ENCODE assay signal across 19 cellular contexts in the genomic region with DNA sequence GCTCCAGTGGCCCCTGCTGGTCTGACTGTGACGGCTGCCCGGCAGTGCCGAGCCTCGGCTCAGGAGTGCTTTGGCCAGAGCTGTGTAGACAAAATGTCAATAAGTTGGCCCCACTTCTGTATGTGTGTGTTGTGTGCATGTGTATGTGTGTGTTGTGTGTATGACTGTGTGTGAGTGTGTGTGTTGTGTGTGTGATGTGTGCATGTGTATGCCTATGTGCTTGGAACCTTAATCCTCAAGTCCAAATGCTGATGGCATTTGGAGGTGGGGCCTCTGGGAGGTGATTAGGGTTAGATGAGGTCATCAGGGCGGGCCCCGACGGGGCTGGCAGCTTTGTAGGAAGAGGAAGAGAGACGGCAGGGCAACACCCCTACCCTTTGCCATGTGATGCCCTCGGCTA.
DNase-seq lines count a peak whose midpoint lies in the region; ATAC-seq, FAIRE-seq and TF ChIP-seq lines count a peak whose summit lies in the region.
"Had no signal": no experiment of that assay in that cellular context is flagged by ENCODE, and none has a peak within 500 bp of the region (broad histone marks: within the 10 kb centered on the region; RNA-seq: fewer than 3 reads in every experiment).

No MANE protein-coding gene starts in this region.

- H2BK120ac ChIP-seq in IMR-90 (ENCODE audit: low read depth, low read length), result no peak overlapping the region

- no peak overlapping the region for H2AK9ac ChIP-seq in IMR-90 (replicated peaks; ENCODE audit: low read depth, low read length, poor library complexity)

- no peak overlapping the region for H3K4ac ChIP-seq in IMR-90 (ENCODE audit: low read depth, low read length)

- no peak overlapping the region for H3K4me2 ChIP-seq in IMR-90 (ENCODE audit: low read depth, low read length)
- H3K4me2 ChIP-seq: BLaER1, GM23338 had no signal

- no peaks in the 10 kb centered on the region for H3K9me1 ChIP-seq in IMR-90 (ENCODE audit: insufficient read depth, low read length)

- no peak overlapping the region for H3K18ac ChIP-seq in IMR-90 (ENCODE audit: low read depth, low read length)

- H3K56ac ChIP-seq in IMR-90 (ENCODE audit: extremely low read depth, insufficient read depth, low read length), result no peak overlapping the region

- WGBS in IMR-90 (ENCODE audit: extremely low coverage in 2 of 2, insufficient read length in 1 of 2), 2 experiments, result 60% methylated on average over 1 of the region's 9 CpGs; no CpG with 5 or more reads in 1 of the 2 experiments
- WGBS in esophagus muscularis mucosa, result 84% methylated on average over 5 of the region's 9 CpGs

- peaks cover 50% of the 10 kb centered on the region for H3K9me3 ChIP-seq in IMR-90 (ENCODE audit: control insufficient read depth, insufficient read depth, low read length)
- H3K9me3 ChIP-seq in esophagus muscularis mucosa, result no peaks in the 10 kb centered on the region

- H3K9ac ChIP-seq in IMR-90 (ENCODE audit: low read depth, low read length), result no peak overlapping the region
- H3K9ac ChIP-seq: BLaER1 had no signal

- no peak overlapping the region for H2BK15ac ChIP-seq in IMR-90 (ENCODE audit: low read depth, low read length)

- no peak for TF ChIP-seq RAD21 in IMR-90 (IDR thresholded peaks at IDR 0.05; ENCODE audit: low read length)

- no peak for TF ChIP-seq POLR2A in IMR-90 (IDR thresholded peaks at IDR 0.05; ENCODE audit: low read depth, low read length)
- no peak for TF ChIP-seq POLR2A in esophagus muscularis mucosa (IDR thresholded peaks at IDR 0.05; ENCODE audit: low read depth)

- H3K4me3 ChIP-seq in IMR-90 (ENCODE audit: insufficient read depth, low read depth, low read length) (no peak overlapping the region), esophagus muscularis mucosa (no peak overlapping the region)
- H3K4me3 ChIP-seq: BLaER1, GM23338 had no signal

- no peak overlapping the region for H3K14ac ChIP-seq in IMR-90 (replicated peaks; ENCODE audit: low read depth, low read length)

- H3K27ac ChIP-seq in IMR-90 (ENCODE audit: insufficient read depth, low read length), result no peak overlapping the region
- no peak overlapping the region for H3K27ac ChIP-seq in esophagus muscularis mucosa (replicated peaks in 1 of 4)
- H3K27ac ChIP-seq: BLaER1, HL-60 had no signal

- no peaks in the 10 kb centered on the region for H3K36me3 ChIP-seq in IMR-90 (ENCODE audit: control insufficient read depth, insufficient read depth, low read length)
- H3K36me3 ChIP-seq in esophagus muscularis mucosa, result no peaks in the 10 kb centered on the region
- H3K36me3 ChIP-seq: BLaER1 had no signal

- CTCF ChIA-PET in IMR-90 (lab: Yijun Ruan, JAX), result no interaction called here

- in situ Hi-C loops in IMR-90 (cut with MboI; ENCODE audit: low sequenced_read_pairs), result loop anchor here (25.0 kb wide), 1 partner anchor 1940 kb away; no protein-coding TSS in a partner anchor

- no peak overlapping the region for H2BK20ac ChIP-seq in IMR-90 (ENCODE audit: low read depth, low read length)

- intact Hi-C loops in IMR-90 (cut with micrococcal nuclease) (no loop called here), esophagus muscularis mucosa (cut with DNase I) (no loop called here)

- POLR2A ChIA-PET in IMR-90 (lab: Charles Lee; ENCODE audit: unreplicated experiment), result no interaction called here

- no peaks in the 10 kb centered on the region for H4K20me1 ChIP-seq in IMR-90 (ENCODE audit: insufficient read depth, low read length)
- H4K20me1 ChIP-seq: BLaER1 had no signal

- H3K23ac ChIP-seq in IMR-90 (ENCODE audit: low read depth, low read length), result no peak overlapping the region

- BruUV-seq in IMR-90 (replicated peaks; lab: Mats Ljungman, UMichigan), result no TSS peak

- no peak overlapping the region for H4K5ac ChIP-seq in IMR-90 (ENCODE audit: low read depth, low read length)

- TF ChIP-seq CTCF in IMR-90 (conservative IDR thresholded peaks at IDR 0.05; ENCODE audit: low read depth, low read length), result no peak
- TF ChIP-seq CTCF in esophagus muscularis mucosa (IDR thresholded peaks at IDR 0.05), result no peak

- peak; percentile 21 for DNase-seq in NCI-H82 (lab: John Stamatoyannopoulos, UW)
- DNase-seq in NCI-H82 treated with DMSO at 0.1 percent for 48 hours (lab: John Stamatoyannopoulos, UW; ENCODE audit: unreplicated experiment), result no peak
- no peak for DNase-seq in IMR-90
- peak; percentile 64 for DNase-seq in esophagus muscularis mucosa (ENCODE audit: extremely low spot score)
- DNase-seq in HPDE6-E6E7 (ENCODE audit: extremely low spot score), result no peak
- DNase-seq in frontal cortex (ENCODE audit: low spot score in 2 of 2), result no peak
- DNase-seq: 8988T; CD4-positive, alpha-beta memory T cell; DMS153; DMS79; EL; HCEC 1CT had no signal

- H3K79me1 ChIP-seq in IMR-90 (ENCODE audit: low read depth in 1 of 2, low read length in 2 of 2), result no peaks in the 10 kb centered on the region

- no peak overlapping the region for H2AK5ac ChIP-seq in IMR-90 (ENCODE audit: low read depth, low read length)

- H4K91ac ChIP-seq in IMR-90 (ENCODE audit: insufficient read depth, low read depth, low read length), result no peak overlapping the region

- ATAC-seq in IMR-90 (ENCODE audit: low read depth) (no peak), GM18502 (IDR thresholded peaks at IDR 0.05; ENCODE audit: poor library complexity, unreplicated experiment) (no peak)
- ATAC-seq: GM23338 had no signal

- H2BK5ac ChIP-seq in IMR-90 (ENCODE audit: low read depth, low read length, poor library complexity, severe bottlenecking), result no peak overlapping the region

- dilution Hi-C loops in IMR-90 (cut with HindIII; ENCODE audit: low sequenced_read_pairs, unreplicated experiment), result no loop called here

- no peak for TF ChIP-seq EP300 in esophagus muscularis mucosa (IDR thresholded peaks at IDR 0.05)

- no peaks in the 10 kb centered on the region for H3K27me3 ChIP-seq in IMR-90 (ENCODE audit: control insufficient read depth, insufficient read depth, low read length)
- H3K27me3 ChIP-seq in esophagus muscularis mucosa, result peaks cover 0 to 38% (median 0%) of the 10 kb centered on the region in 4 donors
- H3K27me3 ChIP-seq: BLaER1 had no signal

- no peak overlapping the region for H4K8ac ChIP-seq in IMR-90 (ENCODE audit: low read depth in 2 of 2, low read length in 2 of 2)

- no peak for FAIRE-seq in frontal cortex (lab: Jason Lieb, UNC)
- FAIRE-seq: G401.6, GM18507, H54 had no signal

- peak overlapping the region; percentile 11 for H2AFZ ChIP-seq in IMR-90 (replicated peaks; ENCODE audit: low read length, poor library complexity)
- H2AFZ ChIP-seq: GM23338 had no signal

- no peaks in the 10 kb centered on the region for H3K4me1 ChIP-seq in IMR-90 (ENCODE audit: control insufficient read depth, insufficient read depth, low read length)
- no peaks in the 10 kb centered on the region for H3K4me1 ChIP-seq in esophagus muscularis mucosa
- H3K4me1 ChIP-seq: BLaER1 had no signal

TF ChIP-seq in IMR-90, 13 proteins besides CTCF, POLR2A, EP300 and RAD21:
- no peak for TF ChIP-seq FOS (IDR thresholded peaks at IDR 0.05; ENCODE audit: low read depth, low read length)

Comparison
In these comparisons a context has a peak if more than half of its experiments do, and no peak if none do; other contexts are left out.
1. DNase-seq: peak in NCI-H82 (single experiment) and esophagus muscularis mucosa (single experiment); none in NCI-H82 treated with DMSO at 0.1 percent for 48 hours (single experiment), IMR-90 (single experiment), HPDE6-E6E7 (single experiment) and frontal cortex (0 of 2).